Comparison of ENCODE assay signal across 1 cellular context in the genomic region with DNA sequence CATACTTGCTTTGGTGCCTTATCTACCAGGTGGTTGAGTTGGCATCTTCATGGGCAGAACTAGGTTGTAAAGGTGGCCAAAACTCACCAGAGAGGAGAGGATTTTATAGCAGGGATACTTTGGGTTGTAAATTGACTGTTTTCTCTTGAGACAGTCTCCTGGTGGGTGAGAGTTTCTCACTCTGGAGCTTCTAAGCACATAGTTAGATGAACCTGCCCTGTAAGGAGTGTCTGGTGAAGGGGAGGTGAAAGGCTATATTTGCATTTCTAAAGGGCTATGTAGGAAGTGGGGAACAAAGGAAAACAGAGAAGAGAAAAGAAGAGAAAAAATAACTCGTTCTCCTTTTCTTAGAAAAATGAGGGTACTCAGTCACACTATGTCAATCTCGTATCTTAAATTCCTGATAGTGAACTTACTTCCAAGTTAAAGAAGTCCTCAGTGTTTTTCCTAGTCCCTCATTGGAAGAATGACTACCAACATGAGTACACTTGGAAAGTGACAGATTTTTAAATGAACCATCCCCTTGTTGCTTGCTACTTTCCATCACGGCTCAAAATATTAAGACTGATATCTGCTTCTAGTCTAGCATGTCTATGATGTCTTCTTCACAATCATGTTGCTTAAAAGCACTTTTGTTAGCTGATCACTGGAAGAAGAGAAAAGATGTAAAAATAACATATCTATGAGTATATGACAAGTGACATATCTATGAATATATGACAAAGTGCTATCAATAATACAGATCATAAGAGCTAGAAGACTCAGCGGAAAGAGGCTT.
TF ChIP-seq lines count a peak whose summit lies in the region.

No MANE protein-coding gene starts in this region.

TF ChIP-seq in WTC11, 78 proteins besides CTCF, POLR2A, EP300 and RAD21:
- peak; percentile 38; the same call in 1 of the 2 replicates for TF ChIP-seq ETV6 (CRISPR knock-in tag; IDR thresholded peaks at IDR 0.05)
- TF ChIP-seq SMAD3 (CRISPR knock-in tag; IDR thresholded peaks at IDR 0.05; ENCODE audit: borderline replicate concordance) = no peak
